30 cellular contexts compared by ENCODE assay signal in the genomic region with DNA sequence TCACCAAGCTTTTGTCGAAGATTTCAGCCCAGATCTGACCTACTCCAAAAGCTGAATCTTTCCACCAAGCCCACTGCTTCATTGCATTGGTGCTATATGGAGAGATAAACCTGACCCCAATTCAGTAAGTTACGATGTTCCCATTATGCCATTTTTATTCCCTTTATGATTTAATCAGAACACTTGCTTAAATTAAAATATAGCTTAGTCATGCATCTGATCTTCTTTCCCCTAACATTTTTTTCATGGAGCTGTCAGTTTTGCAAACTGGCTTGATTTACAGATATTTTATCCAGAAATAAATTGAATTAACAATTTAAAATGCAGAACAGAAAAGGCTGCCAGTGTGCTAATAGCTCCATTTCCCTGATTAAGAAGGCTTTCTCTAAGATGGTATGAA.
"Had no signal": no experiment of that assay in that cellular context is flagged by ENCODE, and none has a peak within 500 bp of the region (broad histone marks: within the 10 kb centered on the region; RNA-seq: fewer than 3 reads in every experiment).

No MANE protein-coding gene starts in this region.

- H3K27ac ChIP-seq: ascending aorta, cardiac muscle cell, WERI-Rb-1 had no signal

- H3K36me3 ChIP-seq: ascending aorta, cardiac muscle cell, WERI-Rb-1 had no signal

- H3K4me3 ChIP-seq: ascending aorta, cardiac muscle cell had no signal

- DNase-seq: activated CD4-positive, alpha-beta memory T cell treated with anti-CD3 and anti-CD28 coated beads, Interleukin-2, amount 10 ng/mL, durations not matched to agents 7 days and 5 days; activated CD4-positive, alpha-beta T cell treated with anti-CD3 and anti-CD28 coated beads for 1 hour; activated CD4-positive, alpha-beta T cell treated with anti-CD3 and anti-CD28 coated beads for 36 hours; activated CD4-positive, alpha-beta T cell treated with anti-CD3 and anti-CD28 coated beads for 48 hours; activated CD4-positive, alpha-beta T cell treated with anti-CD3 and anti-CD28 coated beads, Interleukin-2, amount 10 ng/mL, durations not matched to agents 7 days and 5 days; activated CD4-positive, alpha-beta T cell treated with anti-CD3 and anti-CD28 coated beads, Interleukin-2, amount 50 U/mL, for 48 hours; activated CD4-positive, CD25-positive, alpha-beta regulatory T cell; activated CD8-positive, alpha-beta memory T cell treated with anti-CD3 and anti-CD28 coated beads for 24 hours; activated CD8-positive, alpha-beta memory T cell treated with anti-CD3 and anti-CD28 coated beads, Interleukin-2, amount 10 ng/mL, durations not matched to agents 7 days and 5 days; activated CD8-positive, alpha-beta memory T cell treated with anti-CD3 and anti-CD28 coated beads, Interleukin-2, amount 50 U/mL, for 48 hours; activated CD8-positive, alpha-beta T cell treated with anti-CD3 and anti-CD28 coated beads, Interleukin-2, amount 10 ng/mL, durations not matched to agents 7 days and 5 days; activated effector memory CD4-positive, alpha-beta T cell treated with Interleukin-2 at 50 U/mL for 16 hours; activated gamma-delta T cell; activated naive CD4-positive, alpha-beta T cell treated with anti-CD3 and anti-CD28 coated beads, Interleukin-2, amount 10 ng/mL, durations not matched to agents 7 days and 5 days; activated naive CD4-positive, alpha-beta T cell treated with Interleukin-2 at 50 U/mL for 16 hours; activated naive CD8-positive, alpha-beta T cell treated with anti-CD3 and anti-CD28 coated beads, Interleukin-2, amount 10 ng/mL, durations not matched to agents 7 days and 5 days; activated naive CD8-positive, alpha-beta T cell treated with anti-CD3 and anti-CD28 coated beads, Interleukin-2, amount 50 U/mL, for 24 hours; activated T-cell treated with anti-CD3 and anti-CD28 coated beads, Interleukin-2, amount 50 U/mL, for 24 hours; activated T-cell treated with anti-CD3 and anti-CD28 coated beads, Interleukin-2, amount 50 U/mL, for 48 hours; amygdala; anterior cingulate cortex; central memory CD4-positive, alpha-beta T cell; T-helper 1 cell; T-helper 2 cell; T-helper 9 cell had no signal

- ATAC-seq: activated CD4-positive, alpha-beta T cell treated with anti-CD3 and anti-CD28 coated beads for 36 hours; activated CD4-positive, CD25-positive, alpha-beta regulatory T cell treated with anti-CD3 and anti-CD28 coated beads, Interleukin-2, amount 50 U/mL, for 24 hours; activated CD8-positive, alpha-beta memory T cell treated with anti-CD3 and anti-CD28 coated beads, Interleukin-2, amount 10 ng/mL, durations not matched to agents 7 days and 5 days; activated CD8-positive, alpha-beta T cell treated with anti-CD3 and anti-CD28 coated beads, Interleukin-2, amount 10 ng/mL, durations not matched to agents 7 days and 5 days; activated naive CD8-positive, alpha-beta T cell treated with anti-CD3 and anti-CD28 coated beads, Interleukin-2, amount 50 U/mL, for 24 hours; WTC11 had no signal
